In the genomic region with DNA sequence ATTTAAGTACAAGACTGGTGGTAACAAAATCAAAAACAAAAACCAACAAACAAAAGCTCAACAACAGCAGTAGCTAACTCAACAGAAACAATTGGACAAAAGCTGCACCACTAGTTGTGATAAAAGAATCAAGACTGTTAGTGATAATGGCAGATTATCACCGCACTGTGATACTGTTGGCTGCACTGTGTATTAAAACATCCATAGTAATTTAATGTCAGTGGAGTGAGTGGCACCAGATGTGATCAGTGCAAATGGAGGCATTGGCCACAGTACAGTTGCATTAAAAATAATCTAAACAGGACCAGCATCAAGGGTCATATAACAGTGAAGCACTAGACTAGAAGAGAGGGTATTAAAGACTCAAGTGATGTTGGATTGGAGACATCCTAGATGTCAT, we compare ENCODE assay signal across 24 cellular contexts.
DNase-seq lines count a peak whose midpoint lies in the region; ATAC-seq and TF ChIP-seq lines count a peak whose summit lies in the region.
"Had no signal": no experiment of that assay in that cellular context is flagged by ENCODE, and none has a peak within 500 bp of the region (broad histone marks: within the 10 kb centered on the region; RNA-seq: fewer than 3 reads in every experiment).

No MANE protein-coding gene starts in this region.

- DNase-seq in BE2C (peak; percentile 31), SK-N-SH (peak; percentile 26), neural progenitor cell (ENCODE audit: low spot score) (no peak)
- DNase-seq in activated CD8-positive, alpha-beta T cell treated with anti-CD3 and anti-CD28 coated beads, Interleukin-2, amount 10 ng/mL, durations not matched to agents 7 days and 5 days, result no peak
- DNase-seq: AML-193; C1 segment of cervical spinal cord; CD4-positive, alpha-beta memory T cell; CD4-positive, CD25-positive, alpha-beta regulatory T cell; CD8-positive, alpha-beta memory T cell; COR-L47; DMS 273 treated with DMSO at 0.1 percent for 48 hours; DMS153; DMS53; DMS79; DND-41; EL; GDM1 had no signal

- H3K27me3 ChIP-seq in BE2C, result no peaks in the 10 kb centered on the region
- no peaks in the 10 kb centered on the region for H3K27me3 ChIP-seq in SK-N-SH (ENCODE audit: insufficient read depth)
- no peaks in the 10 kb centered on the region for H3K27me3 ChIP-seq in SU-DHL-6 (ENCODE audit: low read length)
- H3K27me3 ChIP-seq in neural progenitor cell, result no peaks in the 10 kb centered on the region
- H3K27me3 ChIP-seq: BLaER1 had no signal

- 35% methylated on average over 1 of the region's 1 CpG for WGBS in SK-N-SH (ENCODE audit: low lambda C conversion rate)

- peak; percentile 19; the same call in 1 of the 2 replicates for TF ChIP-seq RAD21 in SK-N-SH (IDR thresholded peaks at IDR 0.05; ENCODE audit: low read length)

- POLR2A ChIA-PET in SK-N-SH (lab: Yijun Ruan, JAX), result no interaction called here
- POLR2A ChIA-PET in activated CD8-positive, alpha-beta T cell treated with anti-CD3 and anti-CD28 coated beads, Interleukin-2, amount 10 ng/mL, durations not matched to agents 7 days and 5 days (lab: Charles Lee), result no interaction called here

- H3K9ac ChIP-seq in SK-N-SH (no peak overlapping the region), SU-DHL-6 (ENCODE audit: low read length) (no peak overlapping the region), neural progenitor cell (no peak overlapping the region)
- H3K9ac ChIP-seq: BLaER1 had no signal

- H3K9me2 ChIP-seq in SK-N-SH (no peaks in the 10 kb centered on the region), SU-DHL-6 (replicated peaks; ENCODE audit: insufficient read depth, low read length) (no peaks in the 10 kb centered on the region)

- CTCF ChIA-PET in SK-N-SH (lab: Yijun Ruan, JAX), result no interaction called here
- CTCF ChIA-PET in activated CD8-positive, alpha-beta T cell treated with anti-CD3 and anti-CD28 coated beads, Interleukin-2, amount 10 ng/mL, durations not matched to agents 7 days and 5 days (lab: Charles Lee), result no interaction called here

- no peak for TF ChIP-seq CTCF in BE2C (IDR thresholded peaks at IDR 0.05; ENCODE audit: low read depth, low read length)
- TF ChIP-seq CTCF in SK-N-SH (IDR thresholded peaks at IDR 0.05), result no peak
- TF ChIP-seq CTCF in SU-DHL-6 (IDR thresholded peaks at IDR 0.05; ENCODE audit: insufficient read depth, low read length, poor library complexity, severe bottlenecking), result no peak
- no peak for TF ChIP-seq CTCF in neural progenitor cell (IDR thresholded peaks at IDR 0.05)

- H3F3A ChIP-seq in SK-N-SH (replicated peaks; ENCODE audit: insufficient read depth) (no peaks in the 10 kb centered on the region), SU-DHL-6 (ENCODE audit: insufficient read depth) (no peaks in the 10 kb centered on the region), neural progenitor cell (ENCODE audit: low read depth) (no peaks in the 10 kb centered on the region)

- peak overlapping the region in 1 of 2 experiments; percentile 73; a peak in 2 of 4 replicates for H3K27ac ChIP-seq in SK-N-SH (ENCODE audit: low read depth in 2 of 2, low read length in 1 of 2)
- H3K27ac ChIP-seq in SU-DHL-6 (ENCODE audit: low read depth, low read length), result no peak overlapping the region
- H3K27ac ChIP-seq in neural progenitor cell, result no peak overlapping the region
- H3K27ac ChIP-seq: 22Rv1, A549, BLaER1 had no signal

- no peaks in the 10 kb centered on the region for H3K36me3 Mint-ChIP-seq in neural progenitor cell
- H3K36me3 Mint-ChIP-seq in activated CD8-positive, alpha-beta T cell treated with anti-CD3 and anti-CD28 coated beads, Interleukin-2, amount 10 ng/mL, durations not matched to agents 7 days and 5 days (ENCODE audit: low read depth), result no peaks in the 10 kb centered on the region
- H3K36me3 Mint-ChIP-seq: CD14-positive monocyte; CD4-positive, alpha-beta memory T cell; CD4-positive, CD25-positive, alpha-beta regulatory T cell; CD8-positive, alpha-beta memory T cell had no signal

- no peak overlapping the region for H3K4me3 ChIP-seq in BE2C (ENCODE audit: low read depth, low read length)
- H3K4me3 ChIP-seq in SK-N-SH (ENCODE audit: low read depth in 2 of 2, low read length in 1 of 2), result no peak overlapping the region
- H3K4me3 ChIP-seq in SU-DHL-6 (ENCODE audit: insufficient read depth, low read length, poor library complexity, severe bottlenecking), result no peak overlapping the region
- H3K4me3 ChIP-seq in neural progenitor cell, result no peak overlapping the region
- H3K4me3 ChIP-seq: A549, BLaER1, GM12878 had no signal

- H3K4me2 ChIP-seq in SK-N-SH (no peak overlapping the region), SU-DHL-6 (ENCODE audit: low read depth, low read length, poor library complexity, severe bottlenecking) (no peak overlapping the region), neural progenitor cell (no peak overlapping the region)
- H3K4me2 ChIP-seq: A549, BLaER1 had no signal

- no peaks in the 10 kb centered on the region for H3K4me1 Mint-ChIP-seq in neural progenitor cell
- no peaks in the 10 kb centered on the region for H3K4me1 Mint-ChIP-seq in activated CD8-positive, alpha-beta T cell treated with anti-CD3 and anti-CD28 coated beads, Interleukin-2, amount 10 ng/mL, durations not matched to agents 7 days and 5 days (ENCODE audit: low read depth)
- H3K4me1 Mint-ChIP-seq: CD14-positive monocyte; CD4-positive, alpha-beta memory T cell; CD4-positive, CD25-positive, alpha-beta regulatory T cell; CD8-positive, alpha-beta memory T cell had no signal

- H3K27me3 Mint-ChIP-seq in neural progenitor cell (ENCODE audit: insufficient read depth, low read depth), result no peaks in the 10 kb centered on the region
- no peaks in the 10 kb centered on the region for H3K27me3 Mint-ChIP-seq in activated CD8-positive, alpha-beta T cell treated with anti-CD3 and anti-CD28 coated beads, Interleukin-2, amount 10 ng/mL, durations not matched to agents 7 days and 5 days (ENCODE audit: low read depth)
- H3K27me3 Mint-ChIP-seq: B cell; CD4-positive, alpha-beta memory T cell; CD4-positive, CD25-positive, alpha-beta regulatory T cell; CD8-positive, alpha-beta memory T cell had no signal

- peaks cover 4% of the 10 kb centered on the region for H3K9me3 Mint-ChIP-seq in neural progenitor cell
- no peaks in the 10 kb centered on the region for H3K9me3 Mint-ChIP-seq in activated CD8-positive, alpha-beta T cell treated with anti-CD3 and anti-CD28 coated beads, Interleukin-2, amount 10 ng/mL, durations not matched to agents 7 days and 5 days (ENCODE audit: insufficient read depth)

- H3K27ac Mint-ChIP-seq in neural progenitor cell, result no peak overlapping the region
- no peak overlapping the region for H3K27ac Mint-ChIP-seq in activated CD8-positive, alpha-beta T cell treated with anti-CD3 and anti-CD28 coated beads, Interleukin-2, amount 10 ng/mL, durations not matched to agents 7 days and 5 days
- H3K27ac Mint-ChIP-seq: B cell; CD14-positive monocyte; CD4-positive, alpha-beta memory T cell; CD4-positive, CD25-positive, alpha-beta regulatory T cell; CD8-positive, alpha-beta memory T cell had no signal

- no peak for ATAC-seq in activated CD8-positive, alpha-beta T cell treated with anti-CD3 and anti-CD28 coated beads, Interleukin-2, amount 10 ng/mL, durations not matched to agents 7 days and 5 days
- ATAC-seq: A549, GM12878 had no signal

- H3K36me3 ChIP-seq in BE2C, result no peaks in the 10 kb centered on the region
- H3K36me3 ChIP-seq in SK-N-SH (replicated peaks in 1 of 2; ENCODE audit: control insufficient read depth in 1 of 2, insufficient read depth in 2 of 2, low read length in 1 of 2), result no peaks in the 10 kb centered on the region
- no peaks in the 10 kb centered on the region for H3K36me3 ChIP-seq in SU-DHL-6 (ENCODE audit: low read length)
- H3K36me3 ChIP-seq in neural progenitor cell, result no peaks in the 10 kb centered on the region
- H3K36me3 ChIP-seq: BLaER1 had no signal

- H3K9me3 ChIP-seq in BE2C, result no peaks in the 10 kb centered on the region
- H3K9me3 ChIP-seq in SK-N-SH, result no peaks in the 10 kb centered on the region
- no peaks in the 10 kb centered on the region for H3K9me3 ChIP-seq in SU-DHL-6 (ENCODE audit: insufficient read depth, low read length)
- H3K9me3 ChIP-seq in neural progenitor cell (ENCODE audit: low read depth), result peaks cover 12% of the 10 kb centered on the region
- H3K9me3 ChIP-seq: A549, BLaER1 had no signal

- peaks cover 3% of the 10 kb centered on the region; the same call in 1 of the 2 replicates for H3K4me1 ChIP-seq in BE2C
- H3K4me1 ChIP-seq in SK-N-SH (ENCODE audit: control insufficient read depth in 1 of 2, insufficient read depth in 2 of 2, low read depth in 1 of 2, low read length in 1 of 2), result peaks cover 0 to 2% of the 10 kb centered on the region in 2 experiments; a peak in 1 of 4 replicates
- no peaks in the 10 kb centered on the region for H3K4me1 ChIP-seq in neural progenitor cell
- H3K4me1 ChIP-seq: A549, BLaER1 had no signal

- H3K79me2 ChIP-seq in SK-N-SH (ENCODE audit: insufficient read depth) (no peaks in the 10 kb centered on the region), SU-DHL-6 (ENCODE audit: insufficient read depth, low read length) (no peaks in the 10 kb centered on the region), neural progenitor cell (ENCODE audit: low read depth) (no peaks in the 10 kb centered on the region)

- peak in 1 of 2 experiments; percentile 69; a peak in 2 of 4 replicates for TF ChIP-seq EP300 in SK-N-SH (IDR thresholded peaks at IDR 0.05; ENCODE audit: borderline replicate concordance in 1 of 2, low read depth in 1 of 2, low read length in 1 of 2)

- H2AFZ ChIP-seq in SK-N-SH (ENCODE audit: low read depth), result 0 out of 2 replicates have a peak overlapping the region, but pooled peaks have one; percentile 27
- H2AFZ ChIP-seq in SU-DHL-6 (ENCODE audit: low read depth, low read length, severe bottlenecking), result peak overlapping the region; percentile 71
- H2AFZ ChIP-seq in neural progenitor cell (replicated peaks), result no peak overlapping the region

- H4K20me1 ChIP-seq in SK-N-SH (ENCODE audit: insufficient read depth) (no peaks in the 10 kb centered on the region), SU-DHL-6 (ENCODE audit: low read depth, low read length) (no peaks in the 10 kb centered on the region), neural progenitor cell (ENCODE audit: low read depth) (no peaks in the 10 kb centered on the region)
- H4K20me1 ChIP-seq: BLaER1 had no signal

- no peak overlapping the region for H3K4me3 Mint-ChIP-seq in neural progenitor cell
- H3K4me3 Mint-ChIP-seq in activated CD8-positive, alpha-beta T cell treated with anti-CD3 and anti-CD28 coated beads, Interleukin-2, amount 10 ng/mL, durations not matched to agents 7 days and 5 days, result no peak overlapping the region
- H3K4me3 Mint-ChIP-seq: B cell; CD14-positive monocyte; CD4-positive, alpha-beta memory T cell; CD4-positive, CD25-positive, alpha-beta regulatory T cell; CD8-positive, alpha-beta memory T cell had no signal

TF ChIP-seq in SK-N-SH, 30 proteins besides CTCF, POLR2A, EP300 and RAD21:
- peak; percentile 66; the same call in 1 of the 2 replicates for TF ChIP-seq RCOR1 (IDR thresholded peaks at IDR 0.05; ENCODE audit: low read length)
- TF ChIP-seq FOXJ3 (CRISPR knock-in tag; IDR thresholded peaks at IDR 0.05), result peak; percentile 50; the same call in 1 of the 2 replicates
- peak; percentile 52 for TF ChIP-seq CHD2 (IDR thresholded peaks at IDR 0.05; ENCODE audit: low read length, partially characterized antibody)
- no peak for TF ChIP-seq SMC3 (IDR thresholded peaks at IDR 0.05; ENCODE audit: low read depth, low read length)
- TF ChIP-seq GATA2 (CRISPR knock-in tag; IDR thresholded peaks at IDR 0.05), result peak; percentile 83

Comparison
In these comparisons a context has a peak if more than half of its experiments do, and no peak if none do; other contexts are left out.
1. DNase-seq: peak in BE2C (single experiment) and SK-N-SH (single experiment); none in neural progenitor cell (single experiment) and activated CD8-positive, alpha-beta T cell treated with anti-CD3 and anti-CD28 coated beads, Interleukin-2, amount 10 ng/mL, durations not matched to agents 7 days and 5 days (single experiment).